23 cellular contexts compared by ENCODE assay signal in the genomic region with DNA sequence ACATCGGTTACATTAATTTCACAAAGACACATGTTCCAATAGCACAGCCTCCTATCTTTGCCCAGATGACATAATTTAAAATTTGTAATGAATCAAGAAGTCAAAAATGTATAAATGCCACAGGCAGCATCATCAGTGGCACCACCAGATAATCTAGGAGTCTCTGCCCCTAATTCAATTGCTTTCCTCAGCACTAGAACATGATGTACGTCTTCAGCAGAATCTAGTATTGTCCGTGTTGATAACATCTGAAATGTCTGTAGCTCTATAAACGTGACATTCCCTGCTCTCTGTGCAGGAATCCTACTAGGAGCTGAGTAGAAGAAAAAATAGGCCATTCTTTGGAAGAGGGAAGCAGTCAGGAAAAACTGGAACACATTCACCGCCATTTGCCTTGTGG. TPM values are rescaled to one million over a fixed set of nuclear protein-coding genes. Genes with fewer than 3 reads are reported as not detected.
"Had no signal": no experiment of that assay in that cellular context is flagged by ENCODE, and none has a peak within 500 bp of the region (broad histone marks: within the 10 kb centered on the region; RNA-seq: fewer than 3 reads in every experiment).

No MANE protein-coding gene starts in this region.

- H3K4me2 ChIP-seq: KMS-11 had no signal

- H3K4me1 ChIP-seq: SJSA1 had no signal

- ATAC-seq: HepG2 had no signal

- FAIRE-seq: HepG2, RCC 7860 had no signal

- H3K9me3 ChIP-seq: SJSA1 had no signal

- H3K27ac ChIP-seq: KMS-11, SJSA1 had no signal

- H3K27me3 ChIP-seq: SJSA1 had no signal

- H3K9ac ChIP-seq: KMS-11 had no signal

- H3K4me3 ChIP-seq: SJSA1 had no signal

- DNase-seq: IMR-90, Kasumi-1, MM.1S, NCI-H1092 treated with DMSO at 0.1 percent for 48 hours, NCI-H1436, NCI-H187, NCI-H2029, NCI-H2081 treated with DMSO at 0.1 percent for 48 hours, NCI-H2171, NCI-H226, NCI-H446, NCI-H510A, NCI-H524 treated with DMSO at 0.1 percent for 48 hours, NCI-H69, NCI-H774, Right ventricle myocardium superior, RPMI8226, SIG-M5 had no signal

RNA-seq across cellular contexts. Expression of a gene that starts 21.4 kb away (rescaled TPM):
- total RNA-seq: HT1080, IMR-90, SJSA1 had no signal
- polyA plus RNA-seq: IMR-90 had no signal
